In genomic region chr17:57109393-57110151, GRCh38 we compare ENCODE assay signal across 1 cellular context.
TF ChIP-seq lines count a peak whose summit lies in the region.

No MANE protein-coding gene starts in this region.

TF ChIP-seq in HepG2, 621 proteins besides CTCF, POLR2A, EP300 and RAD21 (continued from another document and continues in another):
- TF ChIP-seq ZBTB33 (CRISPR knock-in tag; IDR thresholded peaks at IDR 0.05), result peak; percentile 81
- peak; percentile 63 for TF ChIP-seq SALL1 (CRISPR knock-in tag; IDR thresholded peaks at IDR 0.05)
- no peak for TF ChIP-seq CREB1 (IDR thresholded peaks at IDR 0.05)
- TF ChIP-seq CREB1 (CRISPR knock-in tag; IDR thresholded peaks at IDR 0.05), result no peak
- peak; percentile 36; the same call in 1 of the 2 replicates for TF ChIP-seq RARA (CRISPR knock-in tag; IDR thresholded peaks at IDR 0.05)
- no peak for TF ChIP-seq ZSCAN5A (CRISPR knock-in tag; IDR thresholded peaks at IDR 0.05; ENCODE audit: borderline replicate concordance)
- TF ChIP-seq NFE2L2 (IDR thresholded peaks at IDR 0.05; ENCODE audit: low read length), result no peak
- TF ChIP-seq GPN1 (CRISPR knock-in tag; IDR thresholded peaks at IDR 0.05; ENCODE audit: borderline replicate concordance), result no peak
- TF ChIP-seq ZZZ3 (CRISPR knock-in tag; IDR thresholded peaks at IDR 0.05; ENCODE audit: borderline replicate concordance), result no peak
- TF ChIP-seq HMGXB4 (CRISPR knock-in tag; IDR thresholded peaks at IDR 0.05; ENCODE audit: borderline replicate concordance in 1 of 2, low read depth in 1 of 2), result no peak
- no peak for TF ChIP-seq ZNF552 (CRISPR knock-in tag; IDR thresholded peaks at IDR 0.05; ENCODE audit: borderline replicate concordance)
- no peak for TF ChIP-seq PHF5A (CRISPR knock-in tag; IDR thresholded peaks at IDR 0.05; ENCODE audit: low read depth, unreplicated experiment)
- TF ChIP-seq ZNF773 (CRISPR knock-in tag; IDR thresholded peaks at IDR 0.05; ENCODE audit: borderline replicate concordance), result no peak
- no peak for TF ChIP-seq GZF1 (CRISPR knock-in tag; IDR thresholded peaks at IDR 0.05)
- TF ChIP-seq, protein P1, sequence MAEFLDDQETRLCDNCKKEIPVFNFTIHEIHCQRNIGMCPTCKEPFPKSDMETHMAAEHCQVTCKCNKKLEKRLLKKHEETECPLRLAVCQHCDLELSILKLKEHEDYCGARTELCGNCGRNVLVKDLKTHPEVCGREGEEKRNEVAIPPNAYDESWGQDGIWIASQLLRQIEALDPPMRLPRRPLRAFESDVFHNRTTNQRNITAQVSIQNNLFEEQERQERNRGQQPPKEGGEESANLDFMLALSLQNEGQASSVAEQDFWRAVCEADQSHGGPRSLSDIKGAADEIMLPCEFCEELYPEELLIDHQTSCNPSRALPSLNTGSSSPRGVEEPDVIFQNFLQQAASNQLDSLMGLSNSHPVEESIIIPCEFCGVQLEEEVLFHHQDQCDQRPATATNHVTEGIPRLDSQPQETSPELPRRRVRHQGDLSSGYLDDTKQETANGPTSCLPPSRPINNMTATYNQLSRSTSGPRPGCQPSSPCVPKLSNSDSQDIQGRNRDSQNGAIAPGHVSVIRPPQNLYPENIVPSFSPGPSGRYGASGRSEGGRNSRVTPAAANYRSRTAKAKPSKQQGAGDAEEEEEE (CRISPR knock-in tag; IDR thresholded peaks at IDR 0.05; ENCODE audit: borderline replicate concordance), result no peak
- no peak for TF ChIP-seq ZKSCAN8 (CRISPR knock-in tag; IDR thresholded peaks at IDR 0.05; ENCODE audit: borderline replicate concordance)
- no peak for TF ChIP-seq CEBPG (CRISPR knock-in tag; IDR thresholded peaks at IDR 0.05)
- no peak for TF ChIP-seq ZNF672 (CRISPR knock-in tag; IDR thresholded peaks at IDR 0.05)
- no peak for TF ChIP-seq RFXAP (CRISPR knock-in tag; IDR thresholded peaks at IDR 0.05; ENCODE audit: borderline replicate concordance)
- TF ChIP-seq HNF4A (CRISPR knock-in tag; IDR thresholded peaks at IDR 0.05), result peak; percentile 85
- TF ChIP-seq ZNF563 (CRISPR knock-in tag; IDR thresholded peaks at IDR 0.05), result no peak
- TF ChIP-seq ZNF556 (CRISPR knock-in tag; IDR thresholded peaks at IDR 0.05; ENCODE audit: borderline replicate concordance), result no peak
- no peak for TF ChIP-seq EEA1 (CRISPR knock-in tag; IDR thresholded peaks at IDR 0.05; ENCODE audit: borderline replicate concordance)
- TF ChIP-seq REXO4 (CRISPR knock-in tag; IDR thresholded peaks at IDR 0.05; ENCODE audit: borderline replicate concordance), result no peak
- TF ChIP-seq ZNF543 (CRISPR knock-in tag; IDR thresholded peaks at IDR 0.05), result no peak
- no peak for TF ChIP-seq ZNF713 (CRISPR knock-in tag; IDR thresholded peaks at IDR 0.05)
- TF ChIP-seq ATAD3A (CRISPR knock-in tag; IDR thresholded peaks at IDR 0.05), result no peak
- TF ChIP-seq, protein P2, sequence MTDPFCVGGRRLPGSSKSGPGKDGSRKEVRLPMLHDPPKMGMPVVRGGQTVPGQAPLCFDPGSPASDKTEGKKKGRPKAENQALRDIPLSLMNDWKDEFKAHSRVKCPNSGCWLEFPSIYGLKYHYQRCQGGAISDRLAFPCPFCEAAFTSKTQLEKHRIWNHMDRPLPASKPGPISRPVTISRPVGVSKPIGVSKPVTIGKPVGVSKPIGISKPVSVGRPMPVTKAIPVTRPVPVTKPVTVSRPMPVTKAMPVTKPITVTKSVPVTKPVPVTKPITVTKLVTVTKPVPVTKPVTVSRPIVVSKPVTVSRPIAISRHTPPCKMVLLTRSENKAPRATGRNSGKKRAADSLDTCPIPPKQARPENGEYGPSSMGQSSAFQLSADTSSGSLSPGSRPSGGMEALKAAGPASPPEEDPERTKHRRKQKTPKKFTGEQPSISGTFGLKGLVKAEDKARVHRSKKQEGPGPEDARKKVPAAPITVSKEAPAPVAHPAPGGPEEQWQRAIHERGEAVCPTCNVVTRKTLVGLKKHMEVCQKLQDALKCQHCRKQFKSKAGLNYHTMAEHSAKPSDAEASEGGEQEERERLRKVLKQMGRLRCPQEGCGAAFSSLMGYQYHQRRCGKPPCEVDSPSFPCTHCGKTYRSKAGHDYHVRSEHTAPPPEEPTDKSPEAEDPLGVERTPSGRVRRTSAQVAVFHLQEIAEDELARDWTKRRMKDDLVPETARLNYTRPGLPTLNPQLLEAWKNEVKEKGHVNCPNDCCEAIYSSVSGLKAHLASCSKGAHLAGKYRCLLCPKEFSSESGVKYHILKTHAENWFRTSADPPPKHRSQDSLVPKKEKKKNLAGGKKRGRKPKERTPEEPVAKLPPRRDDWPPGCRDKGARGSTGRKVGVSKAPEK (CRISPR knock-in tag; IDR thresholded peaks at IDR 0.05; ENCODE audit: borderline replicate concordance), result no peak
- TF ChIP-seq TBX2 (CRISPR knock-in tag; IDR thresholded peaks at IDR 0.05; ENCODE audit: borderline replicate concordance), result no peak; the same call in 1 of the 2 replicates
- TF ChIP-seq SRY (CRISPR knock-in tag; IDR thresholded peaks at IDR 0.05), result no peak
- TF ChIP-seq ZNF616 (CRISPR knock-in tag; IDR thresholded peaks at IDR 0.05; ENCODE audit: low read depth), result no peak
- TF ChIP-seq, protein P3, sequence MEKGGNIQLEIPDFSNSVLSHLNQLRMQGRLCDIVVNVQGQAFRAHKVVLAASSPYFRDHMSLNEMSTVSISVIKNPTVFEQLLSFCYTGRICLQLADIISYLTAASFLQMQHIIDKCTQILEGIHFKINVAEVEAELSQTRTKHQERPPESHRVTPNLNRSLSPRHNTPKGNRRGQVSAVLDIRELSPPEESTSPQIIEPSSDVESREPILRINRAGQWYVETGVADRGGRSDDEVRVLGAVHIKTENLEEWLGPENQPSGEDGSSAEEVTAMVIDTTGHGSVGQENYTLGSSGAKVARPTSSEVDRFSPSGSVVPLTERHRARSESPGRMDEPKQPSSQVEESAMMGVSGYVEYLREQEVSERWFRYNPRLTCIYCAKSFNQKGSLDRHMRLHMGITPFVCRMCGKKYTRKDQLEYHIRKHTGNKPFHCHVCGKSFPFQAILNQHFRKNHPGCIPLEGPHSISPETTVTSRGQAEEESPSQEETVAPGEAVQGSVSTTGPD (CRISPR knock-in tag; IDR thresholded peaks at IDR 0.05), result no peak
- TF ChIP-seq ZNF253 (CRISPR knock-in tag; IDR thresholded peaks at IDR 0.05; ENCODE audit: borderline replicate concordance), result no peak
- TF ChIP-seq ZNF451 (CRISPR knock-in tag; IDR thresholded peaks at IDR 0.05), result no peak
- TF ChIP-seq, protein P4, sequence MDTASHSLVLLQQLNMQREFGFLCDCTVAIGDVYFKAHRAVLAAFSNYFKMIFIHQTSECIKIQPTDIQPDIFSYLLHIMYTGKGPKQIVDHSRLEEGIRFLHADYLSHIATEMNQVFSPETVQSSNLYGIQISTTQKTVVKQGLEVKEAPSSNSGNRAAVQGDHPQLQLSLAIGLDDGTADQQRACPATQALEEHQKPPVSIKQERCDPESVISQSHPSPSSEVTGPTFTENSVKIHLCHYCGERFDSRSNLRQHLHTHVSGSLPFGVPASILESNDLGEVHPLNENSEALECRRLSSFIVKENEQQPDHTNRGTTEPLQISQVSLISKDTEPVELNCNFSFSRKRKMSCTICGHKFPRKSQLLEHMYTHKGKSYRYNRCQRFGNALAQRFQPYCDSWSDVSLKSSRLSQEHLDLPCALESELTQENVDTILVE (CRISPR knock-in tag; IDR thresholded peaks at IDR 0.05), result no peak
- TF ChIP-seq TBL1XR1 (IDR thresholded peaks at IDR 0.05; ENCODE audit: borderline replicate concordance, low read length, partially characterized antibody), result no peak
- TF ChIP-seq KLF11 (CRISPR knock-in tag; IDR thresholded peaks at IDR 0.05), result no peak
- TF ChIP-seq MAFG (CRISPR knock-in tag; IDR thresholded peaks at IDR 0.05), result no peak
- TF ChIP-seq NR2F6 (IDR thresholded peaks at IDR 0.05), result no peak
- TF ChIP-seq NR2F6 (CRISPR knock-in tag; IDR thresholded peaks at IDR 0.05), result peak; percentile 7; the same call in 1 of the 2 replicates
- no peak for TF ChIP-seq ZNF761 (CRISPR knock-in tag; conservative IDR thresholded peaks at IDR 0.05)
- TF ChIP-seq ZNF768 (CRISPR knock-in tag; IDR thresholded peaks at IDR 0.05), result no peak
- TF ChIP-seq ZNF136 (CRISPR knock-in tag; IDR thresholded peaks at IDR 0.05; ENCODE audit: low read depth), result no peak
- TF ChIP-seq, protein P5, sequence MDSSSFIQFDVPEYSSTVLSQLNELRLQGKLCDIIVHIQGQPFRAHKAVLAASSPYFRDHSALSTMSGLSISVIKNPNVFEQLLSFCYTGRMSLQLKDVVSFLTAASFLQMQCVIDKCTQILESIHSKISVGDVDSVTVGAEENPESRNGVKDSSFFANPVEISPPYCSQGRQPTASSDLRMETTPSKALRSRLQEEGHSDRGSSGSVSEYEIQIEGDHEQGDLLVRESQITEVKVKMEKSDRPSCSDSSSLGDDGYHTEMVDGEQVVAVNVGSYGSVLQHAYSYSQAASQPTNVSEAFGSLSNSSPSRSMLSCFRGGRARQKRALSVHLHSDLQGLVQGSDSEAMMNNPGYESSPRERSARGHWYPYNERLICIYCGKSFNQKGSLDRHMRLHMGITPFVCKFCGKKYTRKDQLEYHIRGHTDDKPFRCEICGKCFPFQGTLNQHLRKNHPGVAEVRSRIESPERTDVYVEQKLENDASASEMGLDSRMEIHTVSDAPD (CRISPR knock-in tag; IDR thresholded peaks at IDR 0.05), result no peak
- TF ChIP-seq ZNF143 (CRISPR knock-in tag; IDR thresholded peaks at IDR 0.05), result no peak
- no peak for TF ChIP-seq ZNF577 (CRISPR knock-in tag; IDR thresholded peaks at IDR 0.05; ENCODE audit: borderline replicate concordance, low read depth)
- no peak for TF ChIP-seq E2F2 (CRISPR knock-in tag; IDR thresholded peaks at IDR 0.05; ENCODE audit: borderline replicate concordance)
- TF ChIP-seq NFIB (CRISPR knock-in tag; IDR thresholded peaks at IDR 0.05; ENCODE audit: borderline replicate concordance), result no peak
- 0 out of 2 replicates have a peak, but pooled peaks have one; percentile 12 for TF ChIP-seq RXRB (CRISPR knock-in tag; IDR thresholded peaks at IDR 0.05; ENCODE audit: borderline replicate concordance)
- no peak for TF ChIP-seq HOXA7 (CRISPR knock-in tag; IDR thresholded peaks at IDR 0.05)
- no peak for TF ChIP-seq ELK4 (CRISPR knock-in tag; IDR thresholded peaks at IDR 0.05; ENCODE audit: borderline replicate concordance)
- no peak for TF ChIP-seq RELA (CRISPR knock-in tag; IDR thresholded peaks at IDR 0.05)
- 0 out of 2 replicates have a peak, but pooled peaks have one; percentile 10 for TF ChIP-seq ZMYM2 (CRISPR knock-in tag; IDR thresholded peaks at IDR 0.05)
- TF ChIP-seq MYC (CRISPR knock-in tag; IDR thresholded peaks at IDR 0.05; ENCODE audit: borderline replicate concordance), result peak; percentile 17; the same call in 1 of the 2 replicates
- TF ChIP-seq LCORL (IDR thresholded peaks at IDR 0.05), result no peak
- peak; percentile 38; the same call in 1 of the 2 replicates for TF ChIP-seq LCORL (CRISPR knock-in tag; IDR thresholded peaks at IDR 0.05)
- TF ChIP-seq ZNF274 (CRISPR knock-in tag; IDR thresholded peaks at IDR 0.05), result no peak
- TF ChIP-seq ZNF567 (CRISPR knock-in tag; IDR thresholded peaks at IDR 0.05; ENCODE audit: borderline replicate concordance), result 0 out of 2 replicates have a peak, but pooled peaks have one; percentile 22
- peak; percentile 35; the same call in 1 of the 2 replicates for TF ChIP-seq ESRRA (CRISPR knock-in tag; IDR thresholded peaks at IDR 0.05; ENCODE audit: low read depth)
